19 cellular contexts compared by ENCODE assay signal in the genomic region with DNA sequence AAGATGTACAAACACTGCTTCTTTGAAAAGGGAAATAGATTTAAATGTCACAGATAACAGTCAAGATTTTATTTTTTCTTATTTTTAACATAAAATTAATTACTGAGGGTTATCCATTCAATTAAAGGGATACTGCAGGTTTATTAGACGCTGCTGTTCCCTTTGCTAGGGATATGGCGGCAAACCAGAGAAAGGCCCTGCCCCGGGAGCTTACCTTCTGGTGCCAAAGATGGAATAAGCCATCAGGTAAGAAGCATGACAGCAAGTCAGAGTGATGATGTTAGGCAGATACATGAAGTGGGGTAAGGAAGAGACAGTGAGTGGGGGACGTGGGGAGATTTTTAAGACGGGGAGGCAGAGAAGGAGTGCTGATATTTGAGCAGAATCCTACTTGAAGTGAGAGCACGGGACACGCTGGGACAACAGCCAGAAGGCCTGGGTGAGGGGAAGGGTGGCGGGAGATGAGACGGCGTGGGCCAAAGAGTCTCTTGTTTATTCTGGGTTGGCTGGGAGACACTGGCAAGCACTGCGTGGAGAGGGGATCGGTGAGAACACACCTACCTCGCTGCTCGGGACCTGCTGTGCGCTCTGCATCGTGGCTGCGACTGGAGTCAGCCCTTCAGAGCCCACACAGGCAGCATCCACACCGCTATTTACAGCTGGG.
"Had no signal": no experiment of that assay in that cellular context is flagged by ENCODE, and none has a peak within 500 bp of the region (broad histone marks: within the 10 kb centered on the region; RNA-seq: fewer than 3 reads in every experiment).

No MANE protein-coding gene starts in this region.

- H3K4me3 ChIP-seq: body of pancreas, esophagus squamous epithelium, left lung, mucosa of descending colon, neural progenitor cell, sigmoid colon, thoracic aorta had no signal

- H2AFZ ChIP-seq: neural progenitor cell had no signal

- H3K36me3 ChIP-seq: esophagus squamous epithelium, left lung, neural progenitor cell, sigmoid colon, thoracic aorta had no signal

- H3K27ac Mint-ChIP-seq: activated CD4-positive, alpha-beta memory T cell treated with anti-CD3 and anti-CD28 coated beads for 36 hours; activated CD8-positive, alpha-beta memory T cell treated with anti-CD3 and anti-CD28 coated beads, Interleukin-2, amount 10 ng/mL, durations not matched to agents 7 days and 5 days; activated naive CD8-positive, alpha-beta T cell treated with anti-CD3 and anti-CD28 coated beads, Interleukin-2, amount 10 ng/mL, durations not matched to agents 7 days and 5 days; activated T-helper 17 cell treated with anti-CD3 and anti-CD28 coated beads, Interleukin-2, amount 50 U/mL, for 72 hours; effector memory CD8-positive, alpha-beta T cell; memory B cell; neural progenitor cell; stimulated activated naive B cell treated with anti-CD40 and anti-IgM and Interleukin-4, amounts not matched to agents 10 μg/mL and 1 μg/mL and 100 μg/mL, for 72 hours; T-helper 1 cell treated with Interleukin-12 subunit alpha and Interleukin-12 subunit beta and Interleukin-4 antibody, amounts not matched to agents 30 μg/mL and 1 μg/mL, for 36 hours had no signal

- H3K4me1 ChIP-seq: body of pancreas, esophagus squamous epithelium, left lung, neural progenitor cell had no signal

- H3K36me3 Mint-ChIP-seq: activated CD4-positive, alpha-beta memory T cell treated with anti-CD3 and anti-CD28 coated beads for 36 hours; activated CD8-positive, alpha-beta memory T cell treated with anti-CD3 and anti-CD28 coated beads, Interleukin-2, amount 10 ng/mL, durations not matched to agents 7 days and 5 days; activated naive CD8-positive, alpha-beta T cell treated with anti-CD3 and anti-CD28 coated beads, Interleukin-2, amount 10 ng/mL, durations not matched to agents 7 days and 5 days; neural progenitor cell had no signal

- DNase-seq: activated CD4-positive, alpha-beta memory T cell treated with anti-CD3 and anti-CD28 coated beads for 36 hours; activated CD4-positive, alpha-beta T cell treated with anti-CD3 and anti-CD28 coated beads for 4 hours; activated CD8-positive, alpha-beta memory T cell treated with anti-CD3 and anti-CD28 coated beads, Interleukin-2, amount 10 ng/mL, durations not matched to agents 7 days and 5 days; activated naive CD4-positive, alpha-beta T cell; activated naive CD8-positive, alpha-beta T cell treated with anti-CD3 and anti-CD28 coated beads, Interleukin-2, amount 10 ng/mL, durations not matched to agents 7 days and 5 days; body of pancreas; effector memory CD8-positive, alpha-beta T cell; esophagus squamous epithelium; left lung; mucosa of descending colon; naive B cell; sigmoid colon; stimulated activated CD4-positive, alpha-beta T cell treated with anti-CD3 and anti-CD28 coated beads, Interleukin-4, amount 100 ng/mL, for 24 hours; stimulated activated naive B cell treated with anti-CD40 and anti-IgM and Interleukin-4, amounts not matched to agents 10 μg/mL and 1 μg/mL and 100 μg/mL, for 72 hours had no signal

- H3K27ac ChIP-seq: body of pancreas, esophagus squamous epithelium, left lung, neural progenitor cell, sigmoid colon, thoracic aorta had no signal

- H3K4me2 ChIP-seq: neural progenitor cell had no signal

- ATAC-seq: activated CD8-positive, alpha-beta memory T cell treated with anti-CD3 and anti-CD28 coated beads, Interleukin-2, amount 10 ng/mL, durations not matched to agents 7 days and 5 days; activated T-helper 17 cell treated with anti-CD3 and anti-CD28 coated beads, Interleukin-2, amount 50 U/mL, for 72 hours; body of pancreas; effector memory CD8-positive, alpha-beta T cell; left lung; mucosa of descending colon; stimulated activated naive B cell treated with anti-CD40 and anti-IgM and Interleukin-4, amounts not matched to agents 10 μg/mL and 1 μg/mL and 100 μg/mL, for 72 hours had no signal

- H3K9me3 Mint-ChIP-seq: activated naive CD8-positive, alpha-beta T cell treated with anti-CD3 and anti-CD28 coated beads, Interleukin-2, amount 10 ng/mL, durations not matched to agents 7 days and 5 days; neural progenitor cell; T-helper 1 cell treated with Interleukin-12 subunit alpha and Interleukin-12 subunit beta and Interleukin-4 antibody, amounts not matched to agents 30 μg/mL and 1 μg/mL, for 36 hours had no signal

- H3K27me3 Mint-ChIP-seq: activated CD4-positive, alpha-beta memory T cell treated with anti-CD3 and anti-CD28 coated beads for 36 hours; activated CD8-positive, alpha-beta memory T cell treated with anti-CD3 and anti-CD28 coated beads, Interleukin-2, amount 10 ng/mL, durations not matched to agents 7 days and 5 days; activated naive CD8-positive, alpha-beta T cell treated with anti-CD3 and anti-CD28 coated beads, Interleukin-2, amount 10 ng/mL, durations not matched to agents 7 days and 5 days; activated T-helper 17 cell treated with anti-CD3 and anti-CD28 coated beads, Interleukin-2, amount 50 U/mL, for 72 hours; effector memory CD8-positive, alpha-beta T cell; memory B cell; naive B cell; stimulated activated naive B cell treated with anti-CD40 and anti-IgM and Interleukin-4, amounts not matched to agents 10 μg/mL and 1 μg/mL and 100 μg/mL, for 72 hours had no signal

- H3K27me3 ChIP-seq: body of pancreas, esophagus squamous epithelium, left lung, neural progenitor cell, sigmoid colon had no signal

- H3K4me1 Mint-ChIP-seq: activated CD8-positive, alpha-beta memory T cell treated with anti-CD3 and anti-CD28 coated beads, Interleukin-2, amount 10 ng/mL, durations not matched to agents 7 days and 5 days; activated naive CD8-positive, alpha-beta T cell treated with anti-CD3 and anti-CD28 coated beads, Interleukin-2, amount 10 ng/mL, durations not matched to agents 7 days and 5 days; activated T-helper 17 cell treated with anti-CD3 and anti-CD28 coated beads, Interleukin-2, amount 50 U/mL, for 72 hours; memory B cell; naive B cell; neural progenitor cell had no signal

- H3K9ac ChIP-seq: neural progenitor cell had no signal

- H3K9me3 ChIP-seq: body of pancreas, esophagus squamous epithelium, left lung, mucosa of descending colon, sigmoid colon, thoracic aorta had no signal

- H3K4me3 Mint-ChIP-seq: activated CD4-positive, alpha-beta memory T cell treated with anti-CD3 and anti-CD28 coated beads for 36 hours; activated CD8-positive, alpha-beta memory T cell treated with anti-CD3 and anti-CD28 coated beads, Interleukin-2, amount 10 ng/mL, durations not matched to agents 7 days and 5 days; activated naive CD8-positive, alpha-beta T cell treated with anti-CD3 and anti-CD28 coated beads, Interleukin-2, amount 10 ng/mL, durations not matched to agents 7 days and 5 days; activated T-helper 17 cell treated with anti-CD3 and anti-CD28 coated beads, Interleukin-2, amount 50 U/mL, for 72 hours; effector memory CD8-positive, alpha-beta T cell; memory B cell; naive B cell; neural progenitor cell; stimulated activated naive B cell treated with anti-CD40 and anti-IgM and Interleukin-4, amounts not matched to agents 10 μg/mL and 1 μg/mL and 100 μg/mL, for 72 hours; T-helper 1 cell treated with Interleukin-12 subunit alpha and Interleukin-12 subunit beta and Interleukin-4 antibody, amounts not matched to agents 30 μg/mL and 1 μg/mL, for 36 hours had no signal
